7 cellular contexts compared by ENCODE assay signal in the genomic region with DNA sequence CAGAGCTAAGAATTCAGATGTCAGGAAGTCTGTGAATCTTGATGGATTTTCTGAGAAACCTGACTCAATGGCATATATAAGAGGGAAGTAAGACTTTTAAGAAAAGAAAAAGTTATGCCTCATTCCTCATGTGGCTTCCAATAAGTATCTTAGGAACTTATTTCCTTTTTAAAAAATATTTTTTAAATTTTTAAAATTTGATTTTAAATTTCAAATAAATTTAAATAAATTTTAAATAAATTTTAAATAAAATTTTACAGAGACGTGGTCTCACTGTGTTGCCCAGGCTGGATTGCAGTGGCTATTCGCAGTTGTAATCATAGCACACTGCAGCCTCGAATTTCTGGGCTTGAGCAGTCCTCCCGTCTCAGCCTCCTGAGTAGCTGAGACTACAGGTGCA.
"Had no signal": no experiment of that assay in that cellular context is flagged by ENCODE, and none has a peak within 500 bp of the region (broad histone marks: within the 10 kb centered on the region; RNA-seq: fewer than 3 reads in every experiment).

No MANE protein-coding gene starts in this region.

- ATAC-seq: HCT116 had no signal

- H3K9me3 Mint-ChIP-seq: HFFc6 had no signal

- H3K4me3 Mint-ChIP-seq: HFFc6 had no signal

- H3K4me3 ChIP-seq: GM23248, HAP-1 had no signal

- H3K4me1 ChIP-seq: HAP-1 had no signal

- H3K27ac Mint-ChIP-seq: HFFc6 had no signal

- H3K9me3 ChIP-seq: HAP-1 had no signal

- H3K27ac ChIP-seq: GM23248 had no signal

- DNase-seq: GM23248, GOT3, H7, HFFc6, IMR-90 had no signal
